33 cellular contexts compared by ENCODE assay signal in genomic region chr5:76165961-76166360, GRCh38.
"Had no signal": no experiment of that assay in that cellular context is flagged by ENCODE, and none has a peak within 500 bp of the region (broad histone marks: within the 10 kb centered on the region; RNA-seq: fewer than 3 reads in every experiment).

No MANE protein-coding gene starts in this region.

- H3K4me3 ChIP-seq: cardiac muscle cell, Peyer's patch had no signal

- H3K27ac Mint-ChIP-seq: activated CD4-positive, alpha-beta memory T cell treated with anti-CD3 and anti-CD28 coated beads, Interleukin-2, amount 10 ng/mL, durations not matched to agents 7 days and 5 days; activated naive CD4-positive, alpha-beta T cell treated with anti-CD3 and anti-CD28 coated beads, Interleukin-2, amount 10 ng/mL, durations not matched to agents 7 days and 5 days; activated naive CD8-positive, alpha-beta T cell; activated naive CD8-positive, alpha-beta T cell treated with anti-CD3 and anti-CD28 coated beads, Interleukin-2, amount 50 U/mL, for 24 hours had no signal

- H3K4me1 Mint-ChIP-seq: activated naive CD4-positive, alpha-beta T cell treated with anti-CD3 and anti-CD28 coated beads, Interleukin-2, amount 10 ng/mL, durations not matched to agents 7 days and 5 days; activated naive CD8-positive, alpha-beta T cell treated with anti-CD3 and anti-CD28 coated beads, Interleukin-2, amount 50 U/mL, for 24 hours; central memory CD8-positive, alpha-beta T cell had no signal

- H3K36me3 ChIP-seq: cardiac muscle cell, Peyer's patch, WERI-Rb-1 had no signal

- H3K27ac ChIP-seq: cardiac muscle cell, Peyer's patch, WERI-Rb-1 had no signal

- H3K27me3 Mint-ChIP-seq: central memory CD8-positive, alpha-beta T cell had no signal

- H3K9me3 Mint-ChIP-seq: activated CD4-positive, alpha-beta memory T cell treated with anti-CD3 and anti-CD28 coated beads, Interleukin-2, amount 10 ng/mL, durations not matched to agents 7 days and 5 days; activated naive CD4-positive, alpha-beta T cell treated with anti-CD3 and anti-CD28 coated beads, Interleukin-2, amount 10 ng/mL, durations not matched to agents 7 days and 5 days; central memory CD8-positive, alpha-beta T cell had no signal

- DNase-seq: activated CD4-positive, alpha-beta memory T cell treated with anti-CD3 and anti-CD28 coated beads, Interleukin-2, amount 10 ng/mL, durations not matched to agents 7 days and 5 days; activated CD4-positive, alpha-beta T cell treated with anti-CD3 and anti-CD28 coated beads for 1 hour; activated CD4-positive, alpha-beta T cell treated with anti-CD3 and anti-CD28 coated beads for 48 hours; activated CD4-positive, CD25-positive, alpha-beta regulatory T cell; activated CD8-positive, alpha-beta memory T cell treated with anti-CD3 and anti-CD28 coated beads for 24 hours; activated CD8-positive, alpha-beta memory T cell treated with anti-CD3 and anti-CD28 coated beads, Interleukin-2, amount 10 ng/mL, durations not matched to agents 7 days and 5 days; activated CD8-positive, alpha-beta memory T cell treated with anti-CD3 and anti-CD28 coated beads, Interleukin-2, amount 50 U/mL, for 48 hours; activated effector memory CD4-positive, alpha-beta T cell treated with Interleukin-2 at 50 U/mL for 16 hours; activated naive CD4-positive, alpha-beta T cell treated with anti-CD3 and anti-CD28 coated beads, Interleukin-2, amount 10 ng/mL, durations not matched to agents 7 days and 5 days; activated naive CD8-positive, alpha-beta T cell treated with anti-CD3 and anti-CD28 coated beads, Interleukin-2, amount 50 U/mL, for 24 hours; activated T-cell treated with anti-CD3 and anti-CD28 coated beads, Interleukin-2, amount 50 U/mL, for 48 hours; anterior cingulate cortex; Karpas-422; KBM-7; NCI-H1105 treated with DMSO at 0.1 percent for 48 hours; NCI-H1436; NCI-H1694; NCI-H1930; NCI-H2081 treated with DMSO at 0.1 percent for 48 hours; NCI-H345; NCI-H524 treated with DMSO at 0.1 percent for 48 hours; PC-3; Peyer's patch; RPMI8226; SHP77 treated with DMSO at 0.1 percent for 48 hours; T-helper 1 cell; T-helper 2 cell; T-helper 9 cell; WERI-Rb-1 had no signal

- H3K4me1 ChIP-seq: Peyer's patch had no signal

- ATAC-seq: activated naive CD8-positive, alpha-beta T cell treated with anti-CD3 and anti-CD28 coated beads, Interleukin-2, amount 50 U/mL, for 24 hours; PC-3; SK-N-SH treated with all-trans-retinoic acid at 6 μM for 48 hours had no signal

- H3K27me3 ChIP-seq: cardiac muscle cell, Peyer's patch had no signal

- H3K9me3 ChIP-seq: Peyer's patch had no signal

- H3K36me3 Mint-ChIP-seq: activated naive CD4-positive, alpha-beta T cell treated with anti-CD3 and anti-CD28 coated beads, Interleukin-2, amount 10 ng/mL, durations not matched to agents 7 days and 5 days; activated naive CD8-positive, alpha-beta T cell had no signal

- H3K4me3 Mint-ChIP-seq: activated CD4-positive, alpha-beta memory T cell treated with anti-CD3 and anti-CD28 coated beads, Interleukin-2, amount 10 ng/mL, durations not matched to agents 7 days and 5 days; activated CD8-positive, alpha-beta memory T cell treated with anti-CD3 and anti-CD28 coated beads, Interleukin-2, amount 10 ng/mL, durations not matched to agents 7 days and 5 days; activated naive CD4-positive, alpha-beta T cell treated with anti-CD3 and anti-CD28 coated beads, Interleukin-2, amount 10 ng/mL, durations not matched to agents 7 days and 5 days; activated naive CD8-positive, alpha-beta T cell; activated naive CD8-positive, alpha-beta T cell treated with anti-CD3 and anti-CD28 coated beads, Interleukin-2, amount 50 U/mL, for 24 hours; central memory CD8-positive, alpha-beta T cell had no signal
